In genomic region chr4:55853484-55854046, GRCh38 we compare ENCODE assay signal across 8 cellular contexts. TPM values are rescaled to one million over a fixed set of nuclear protein-coding genes. Genes with fewer than 3 reads are reported as not detected.
DNase-seq lines count a peak whose midpoint lies in the region; ATAC-seq and TF ChIP-seq lines count a peak whose summit lies in the region.

A gene with protein sequence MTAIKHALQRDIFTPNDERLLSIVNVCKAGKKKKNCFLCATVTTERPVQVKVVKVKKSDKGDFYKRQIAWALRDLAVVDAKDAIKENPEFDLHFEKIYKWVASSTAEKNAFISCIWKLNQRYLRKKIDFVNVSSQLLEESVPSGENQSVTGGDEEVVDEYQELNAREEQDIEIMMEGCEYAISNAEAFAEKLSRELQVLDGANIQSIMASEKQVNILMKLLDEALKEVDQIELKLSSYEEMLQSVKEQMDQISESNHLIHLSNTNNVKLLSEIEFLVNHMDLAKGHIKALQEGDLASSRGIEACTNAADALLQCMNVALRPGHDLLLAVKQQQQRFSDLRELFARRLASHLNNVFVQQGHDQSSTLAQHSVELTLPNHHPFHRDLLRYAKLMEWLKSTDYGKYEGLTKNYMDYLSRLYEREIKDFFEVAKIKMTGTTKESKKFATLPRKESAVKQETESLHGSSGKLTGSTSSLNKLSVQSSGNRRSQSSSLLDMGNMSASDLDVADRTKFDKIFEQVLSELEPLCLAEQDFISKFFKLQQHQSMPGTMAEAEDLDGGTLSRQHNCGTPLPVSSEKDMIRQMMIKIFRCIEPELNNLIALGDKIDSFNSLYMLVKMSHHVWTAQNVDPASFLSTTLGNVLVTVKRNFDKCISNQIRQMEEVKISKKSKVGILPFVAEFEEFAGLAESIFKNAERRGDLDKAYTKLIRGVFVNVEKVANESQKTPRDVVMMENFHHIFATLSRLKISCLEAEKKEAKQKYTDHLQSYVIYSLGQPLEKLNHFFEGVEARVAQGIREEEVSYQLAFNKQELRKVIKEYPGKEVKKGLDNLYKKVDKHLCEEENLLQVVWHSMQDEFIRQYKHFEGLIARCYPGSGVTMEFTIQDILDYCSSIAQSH (plus strand): TSS chr4:55853648. CDS start chr4:55858324, 4,676 bp downstream.

- H3K4me1 ChIP-seq in DOHH2 (ENCODE audit: control insufficient read depth, low read length): peaks cover 33% of the 10 kb centered on the region
- H3K4me1 ChIP-seq in GM23338 (ENCODE audit: insufficient read depth): peaks cover 4% of the 10 kb centered on the region; the same call in 1 of the 2 replicates

- H3K4me2 ChIP-seq in DOHH2 (ENCODE audit: low read length) (peak within 1 kb of the TSS; percentile 76), GM23338 (peak within 1 kb of the TSS; percentile 82)

- peak; percentile 96 for ATAC-seq in GM23338
- ATAC-seq in naive B cell (ENCODE audit: low read depth in 2 of 2): peak; percentile 96
- peak; percentile 100 for ATAC-seq in stimulated activated memory B cell treated with anti-CD40 and anti-IgM and Interleukin-4, amounts not matched to agents 10 μg/mL and 1 μg/mL and 100 μg/mL, for 72 hours

- no peaks in the 10 kb centered on the region for H4K20me1 ChIP-seq in DOHH2 (ENCODE audit: control insufficient read depth, insufficient read depth, low read depth, low read length)
- H4K20me1 ChIP-seq in GM23338 (replicated peaks; ENCODE audit: insufficient read depth): no peaks in the 10 kb centered on the region

- TF ChIP-seq CTCF in DOHH2 (IDR thresholded peaks at IDR 0.05; ENCODE audit: low read depth, low read length, poor library complexity, severe bottlenecking) (no peak), GM23338 (conservative IDR thresholded peaks at IDR 0.05; ENCODE audit: low read depth in 2 of 2) (0 out of 4 replicates have a peak, but pooled peaks of 1 of the 2 experiments have one; percentile 1)

- H3K79me2 ChIP-seq in DOHH2 (ENCODE audit: control insufficient read depth, low read length) (peaks cover 48% of the 10 kb centered on the region), GM23338 (replicated peaks; ENCODE audit: insufficient read depth) (peaks cover 7% of the 10 kb centered on the region)

- H3K27ac ChIP-seq in DOHH2 (ENCODE audit: low read depth, low read length) (peak within 1 kb of the TSS; percentile 34), GM23338 (ENCODE audit: low read depth) (no peak within 1 kb of the TSS)

- H3K4me3 Mint-ChIP-seq in GM23338: no peak within 1 kb of the TSS
- peak within 1 kb of the TSS in 2 of 8 donors; percentile 20 to 24 for H3K4me3 Mint-ChIP-seq in naive B cell
- H3K4me3 Mint-ChIP-seq in stimulated activated memory B cell treated with anti-CD40 and anti-IgM and Interleukin-4, amounts not matched to agents 10 μg/mL and 1 μg/mL and 100 μg/mL, for 72 hours: no peak within 1 kb of the TSS

- H3K4me1 Mint-ChIP-seq in GM23338: peaks cover 13% of the 10 kb centered on the region
- H3K4me1 Mint-ChIP-seq in naive B cell: peaks cover 0 to 14% (median 8%) of the 10 kb centered on the region in 3 donors
- no peaks in the 10 kb centered on the region for H3K4me1 Mint-ChIP-seq in stimulated activated memory B cell treated with anti-CD40 and anti-IgM and Interleukin-4, amounts not matched to agents 10 μg/mL and 1 μg/mL and 100 μg/mL, for 72 hours

- H3F3A ChIP-seq in DOHH2 (ENCODE audit: control insufficient read depth, insufficient read depth): 0 out of 2 replicates have a peak, but pooled peaks cover 2% of the 10 kb centered on the region
- H3F3A ChIP-seq in GM23338 (replicated peaks; ENCODE audit: low read depth): no peaks in the 10 kb centered on the region

- H3K9me2 ChIP-seq in DOHH2 (replicated peaks; ENCODE audit: control insufficient read depth, low read length): no peaks in the 10 kb centered on the region
- peaks cover 5% of the 10 kb centered on the region for H3K9me2 ChIP-seq in GM23338 (ENCODE audit: insufficient read depth)

- H3K27ac Mint-ChIP-seq in GM23338: peak within 1 kb of the TSS; percentile 89
- H3K27ac Mint-ChIP-seq in naive B cell: peak within 1 kb of the TSS in 5 of 6 donors; percentile 90 to 97 (median 94)
- H3K27ac Mint-ChIP-seq in stimulated activated memory B cell treated with anti-CD40 and anti-IgM and Interleukin-4, amounts not matched to agents 10 μg/mL and 1 μg/mL and 100 μg/mL, for 72 hours: peak within 1 kb of the TSS; percentile 71

- peaks cover 4% of the 10 kb centered on the region; the same call in 1 of the 3 replicates for H3K36me3 Mint-ChIP-seq in GM23338 (ENCODE audit: low read depth)
- peaks cover 0 to 18% of the 10 kb centered on the region in 2 donors for H3K36me3 Mint-ChIP-seq in naive B cell
- H3K36me3 Mint-ChIP-seq in stimulated activated memory B cell treated with anti-CD40 and anti-IgM and Interleukin-4, amounts not matched to agents 10 μg/mL and 1 μg/mL and 100 μg/mL, for 72 hours: peaks cover 7% of the 10 kb centered on the region

- H3K27me3 ChIP-seq in DOHH2 (ENCODE audit: control insufficient read depth, low read length) (no peaks in the 10 kb centered on the region), GM23338 (ENCODE audit: insufficient read depth) (no peaks in the 10 kb centered on the region)

- DNase-seq in GM23338 (ENCODE audit: low spot score) (peak; percentile 99), LHCN-M2 (ENCODE audit: low read depth) (peak; percentile 97), RPMI8226 (peak; percentile 94), fibroblast of gingiva (ENCODE audit: low read depth) (peak; percentile 96), naive B cell (peak; percentile 95)
- peak; percentile 94 to 96 for DNase-seq in activated T-helper 1 cell treated with anti-CD3 and anti-CD28 coated beads, Interleukin-2, amount 50 U/mL, for 16 hours (ENCODE audit: low read depth in 1 of 2, low spot score in 1 of 2)

- H3K36me3 ChIP-seq in DOHH2 (ENCODE audit: control insufficient read depth, low read length) (peaks cover 27% of the 10 kb centered on the region), GM23338 (ENCODE audit: insufficient read depth) (no peaks in the 10 kb centered on the region)

- peak within 1 kb of the TSS; percentile 89 for H2AFZ ChIP-seq in GM23338

- H3K9me3 Mint-ChIP-seq in GM23338: no peaks in the 10 kb centered on the region; the same call in 2 of the 3 replicates
- H3K9me3 Mint-ChIP-seq in naive B cell: peaks cover 0 to 6% (median 5%) of the 10 kb centered on the region in 7 donors
- no peaks in the 10 kb centered on the region for H3K9me3 Mint-ChIP-seq in stimulated activated memory B cell treated with anti-CD40 and anti-IgM and Interleukin-4, amounts not matched to agents 10 μg/mL and 1 μg/mL and 100 μg/mL, for 72 hours

- H3K9me3 ChIP-seq in DOHH2 (ENCODE audit: control insufficient read depth, insufficient read depth, low read length): peaks cover 17% of the 10 kb centered on the region; the same call in 1 of the 2 replicates

- H3K4me3 ChIP-seq in DOHH2 (ENCODE audit: low read length) (peak within 1 kb of the TSS; percentile 96), GM23338 (peak within 1 kb of the TSS; percentile 86)

- H3K27me3 Mint-ChIP-seq in GM23338 (ENCODE audit: insufficient read depth, low read depth, poor library complexity) (peaks cover 2% of the 10 kb centered on the region), naive B cell (peaks cover 14 to 29% (median 17%) of the 10 kb centered on the region in 3 donors)
- no peaks in the 10 kb centered on the region for H3K27me3 Mint-ChIP-seq in stimulated activated memory B cell treated with anti-CD40 and anti-IgM and Interleukin-4, amounts not matched to agents 10 μg/mL and 1 μg/mL and 100 μg/mL, for 72 hours

TF ChIP-seq in GM23338, 12 proteins besides CTCF, POLR2A, EP300 and RAD21:
- no peak for TF ChIP-seq NANOG (IDR thresholded peaks at IDR 0.05; ENCODE audit: borderline replicate concordance)
- TF ChIP-seq, protein P1, sequence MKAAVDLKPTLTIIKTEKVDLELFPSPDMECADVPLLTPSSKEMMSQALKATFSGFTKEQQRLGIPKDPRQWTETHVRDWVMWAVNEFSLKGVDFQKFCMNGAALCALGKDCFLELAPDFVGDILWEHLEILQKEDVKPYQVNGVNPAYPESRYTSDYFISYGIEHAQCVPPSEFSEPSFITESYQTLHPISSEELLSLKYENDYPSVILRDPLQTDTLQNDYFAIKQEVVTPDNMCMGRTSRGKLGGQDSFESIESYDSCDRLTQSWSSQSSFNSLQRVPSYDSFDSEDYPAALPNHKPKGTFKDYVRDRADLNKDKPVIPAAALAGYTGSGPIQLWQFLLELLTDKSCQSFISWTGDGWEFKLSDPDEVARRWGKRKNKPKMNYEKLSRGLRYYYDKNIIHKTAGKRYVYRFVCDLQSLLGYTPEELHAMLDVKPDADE (IDR thresholded peaks at IDR 0.05): peak; percentile 78
- no peak for TF ChIP-seq EZH2phosphoT487 (IDR thresholded peaks at IDR 0.05; ENCODE audit: unreplicated experiment)
- peak; percentile 58 for TF ChIP-seq POLR2AphosphoS5 (IDR thresholded peaks at IDR 0.05; ENCODE audit: low read depth)

RNA-seq across cellular contexts. Expression of the gene that starts here (rescaled TPM):
- total RNA-seq in GM23338 (2014; rRNA removed; shearing (Covaris generic)): 22.2 and 30.3 TPM in 2 replicates
- polyA plus RNA-seq in GM23338 (2016; fragmentation: Nextera tagmentation; extraction: Ambion mirVana) (11.1 and 13.4 TPM in 2 replicates), naive B cell (ENCODE audit: low read depth in 6 of 6) (10 to 100 TPM in 5 of 6 donors, 1 to 10 TPM in 1; 1.3 to 15.6 (median 12.3) TPM)
- total RNA-seq in LHCN-M2 (2014; rRNA removed): 44.4 and 51.2 TPM in 2 replicates
- polyA plus RNA-seq in LHCN-M2 (2012): 17.2 TPM
